Comparison of ENCODE assay signal across 29 cellular contexts in the genomic region with DNA sequence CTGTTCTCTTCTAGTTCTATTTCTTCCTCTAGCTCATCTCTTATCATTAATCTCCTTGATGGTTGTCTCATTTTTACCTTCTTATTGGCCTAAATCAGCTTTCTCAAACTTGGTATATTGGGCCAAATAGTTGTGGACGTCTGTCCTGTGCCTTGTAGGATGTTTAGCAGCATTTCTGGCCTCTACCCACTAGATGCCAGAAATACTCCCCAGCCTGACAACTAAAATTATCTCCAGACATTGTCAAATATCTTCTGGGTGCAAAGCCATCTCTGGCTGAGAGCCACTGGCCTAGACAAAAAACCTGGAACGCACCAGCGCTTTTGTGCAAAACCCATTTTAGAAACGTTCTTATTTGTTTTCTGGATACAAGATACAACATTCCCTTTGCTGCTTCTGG. TPM values are rescaled to one million over a fixed set of nuclear protein-coding genes. Genes with fewer than 3 reads are reported as not detected.
A peak's percentile ranks its signal among the peaks of the same experiment; 100 is the strongest.
DNase-seq lines count a peak whose midpoint lies in the region; ATAC-seq and TF ChIP-seq lines count a peak whose summit lies in the region.
"Had no signal": no experiment of that assay in that cellular context is flagged by ENCODE, and none has a peak within 500 bp of the region (broad histone marks: within the 10 kb centered on the region; RNA-seq: fewer than 3 reads in every experiment).

No MANE protein-coding gene starts in this region.

- H3K27me3 ChIP-seq in trophoblast cell (ENCODE audit: insufficient read depth, low read length) (no peaks in the 10 kb centered on the region), osteoblast (ENCODE audit: insufficient read depth, low read length) (no peaks in the 10 kb centered on the region)
- H3K27me3 ChIP-seq: dorsolateral prefrontal cortex, pancreas, Peyer's patch, SJSA1, upper lobe of left lung had no signal

- H3K4me2 ChIP-seq in trophoblast cell (ENCODE audit: low read length) (no peak overlapping the region), osteoblast (ENCODE audit: insufficient read depth, low read length) (no peak overlapping the region)
- H3K4me2 ChIP-seq: GM23338 had no signal

- H3K27ac ChIP-seq in trophoblast cell (ENCODE audit: low read depth, low read length) (no peak overlapping the region), osteoblast (ENCODE audit: low read depth, low read length) (no peak overlapping the region)
- H3K27ac ChIP-seq: dorsolateral prefrontal cortex, left ventricle myocardium inferior, pancreas, Peyer's patch, SJSA1, upper lobe of left lung, WERI-Rb-1 had no signal

- H3K36me3 ChIP-seq in trophoblast cell (ENCODE audit: control insufficient read depth in 1 of 2, insufficient read depth in 2 of 2, low read length in 2 of 2) (no peaks in the 10 kb centered on the region), osteoblast (ENCODE audit: insufficient read depth, low read length) (no peaks in the 10 kb centered on the region)
- H3K36me3 ChIP-seq: left ventricle myocardium inferior, pancreas, Peyer's patch, SJSA1, upper lobe of left lung, WERI-Rb-1 had no signal

- no CpG with 5 or more reads among the region's 4 CpGs for WGBS in trophoblast cell (ENCODE audit: extremely low coverage, insufficient coverage, insufficient read length)

- no peak overlapping the region for H2BK5ac ChIP-seq in trophoblast cell (ENCODE audit: low read depth, low read length, poor library complexity)

- no peak overlapping the region for H2AK5ac ChIP-seq in trophoblast cell (ENCODE audit: low read length)

- no peak overlapping the region for H4K8ac ChIP-seq in trophoblast cell (ENCODE audit: low read depth, low read length)

- H4K91ac ChIP-seq in trophoblast cell (ENCODE audit: low read depth, low read length) = no peak overlapping the region

- H2BK120ac ChIP-seq in trophoblast cell (ENCODE audit: insufficient read depth, low read length, poor library complexity) = no peak overlapping the region

- H3K4ac ChIP-seq in trophoblast cell (ENCODE audit: low read depth, low read length) = no peak overlapping the region

- H3K4me1 ChIP-seq in trophoblast cell (ENCODE audit: control insufficient read depth in 1 of 2, insufficient read depth in 2 of 2, low read length in 2 of 2) = peaks cover 0 to under 1% of the 10 kb centered on the region in 2 experiments
- H3K4me1 ChIP-seq in osteoblast (ENCODE audit: insufficient read depth, low read length) = peaks cover 18% of the 10 kb centered on the region
- H3K4me1 ChIP-seq: left ventricle myocardium inferior, pancreas, Peyer's patch, upper lobe of left lung had no signal

- no peak overlapping the region for H2BK12ac ChIP-seq in trophoblast cell (ENCODE audit: low read length)

- no peak overlapping the region for H3K18ac ChIP-seq in trophoblast cell (ENCODE audit: low read length)

- TF ChIP-seq CTCF in LNCaP clone FGC (IDR thresholded peaks at IDR 0.05; ENCODE audit: control insufficient read depth, extremely low read depth, insufficient read depth) (peak; percentile 37; the same call in 1 of the 2 replicates), osteoblast (IDR thresholded peaks at IDR 0.05; ENCODE audit: extremely low read depth, low read depth, low read length) (no peak)

- H3K9me3 ChIP-seq in trophoblast cell (ENCODE audit: insufficient read depth, low read depth, low read length) (no peaks in the 10 kb centered on the region), osteoblast (ENCODE audit: low read depth, low read length) (no peaks in the 10 kb centered on the region)
- H3K9me3 ChIP-seq: left ventricle myocardium inferior, pancreas, Peyer's patch, SJSA1, upper lobe of left lung had no signal

- H3K79me2 ChIP-seq in trophoblast cell (ENCODE audit: control insufficient read depth, insufficient read depth, low read length, poor library complexity) = no peaks in the 10 kb centered on the region
- no peaks in the 10 kb centered on the region for H3K79me2 ChIP-seq in osteoblast (ENCODE audit: insufficient read depth, low read length)

- H3K4me3 ChIP-seq in LNCaP clone FGC (ENCODE audit: low read depth, low read length) (no peak overlapping the region), trophoblast cell (ENCODE audit: low read depth, low read length) (no peak overlapping the region), osteoblast (ENCODE audit: insufficient read depth, low read length) (no peak overlapping the region)
- H3K4me3 ChIP-seq: dorsolateral prefrontal cortex, GM23338, left ventricle myocardium inferior, pancreas, Peyer's patch, SJSA1, upper lobe of left lung had no signal

- peaks cover under 1% of the 10 kb centered on the region for H3K79me1 ChIP-seq in trophoblast cell (ENCODE audit: low read length)

- H3K9ac ChIP-seq in trophoblast cell (ENCODE audit: low read length) = no peak overlapping the region

- ATAC-seq in HG03342 (IDR thresholded peaks at IDR 0.05; ENCODE audit: unreplicated experiment) = no peak
- ATAC-seq: activated T-cell treated with anti-CD3 and anti-CD28 coated beads, Interleukin-2, amount 50 U/mL, for 4 hours; GM23338; naive thymus-derived CD8-positive, alpha-beta T cell; pancreas had no signal

- no peak overlapping the region for H4K12ac ChIP-seq in trophoblast cell (ENCODE audit: low read depth, low read length)

- no peak overlapping the region for H3K14ac ChIP-seq in trophoblast cell (ENCODE audit: low read length)

- no peak overlapping the region for H3K23ac ChIP-seq in trophoblast cell (ENCODE audit: low read length)

- H2AFZ ChIP-seq in trophoblast cell (ENCODE audit: insufficient read depth, low read length, poor library complexity) (no peak overlapping the region), osteoblast (ENCODE audit: low read length) (no peak overlapping the region)
- H2AFZ ChIP-seq: GM23338 had no signal

- peak; percentile 2 for DNase-seq in ELR (ENCODE audit: low read depth)
- no peak for DNase-seq in LNCaP clone FGC (ENCODE audit: low read depth)
- DNase-seq in cerebellum (ENCODE audit: low spot score) = peak; percentile 11
- DNase-seq in trophoblast cell = peak; percentile 28 to 87
- DNase-seq in activated CD4-positive, alpha-beta T cell treated with anti-CD3 and anti-CD28 coated beads, Interleukin-2, amount 50 U/mL, for 4 hours = no peak
- DNase-seq in osteoblast (ENCODE audit: insufficient read length, low spot score, missing footprints) = no peak
- DNase-seq: activated CD4-positive, alpha-beta T cell treated with anti-CD3 and anti-CD28 coated beads, Interleukin-2, amount 10 ng/mL, durations not matched to agents 24 days and 14 days; activated gamma-delta T cell treated with Interleukin-2 at 50 U/mL for 16 hours; activated T-cell treated with anti-CD3 and anti-CD28 coated beads, Interleukin-2, amount 50 U/mL, for 4 hours; caudate nucleus; CD4-positive, alpha-beta memory T cell; dorsolateral prefrontal cortex; left ventricle myocardium inferior; naive thymus-derived CD8-positive, alpha-beta T cell; NCI-H1048; NCI-H1694; NCI-H524 treated with DMSO at 0.1 percent for 48 hours; pancreas; Peyer's patch; T-helper 2 cell; upper lobe of left lung; WERI-Rb-1 had no signal

- no peaks in the 10 kb centered on the region for H4K20me1 ChIP-seq in osteoblast (ENCODE audit: insufficient read depth, low read length)

RNA-seq across cellular contexts. Expression of a gene that starts 38.8 kb away (rescaled TPM):
- total RNA-seq in cerebellum = not detected
- not detected in 2 replicates for polyA plus RNA-seq in trophoblast cell (2013)
- total RNA-seq in osteoblast = not detected in 2 replicates
- total RNA-seq: activated CD4-positive, alpha-beta T cell treated with anti-CD3 and anti-CD28 coated beads, Interleukin-2, amount 10 ng/mL, durations not matched to agents 24 days and 14 days; activated T-cell treated with anti-CD3 and anti-CD28 coated beads, Interleukin-2, amount 50 U/mL, for 4 hours; astrocyte; CD4-positive, alpha-beta memory T cell; dorsolateral prefrontal cortex; GM23338; LHCN-M2; mesothelial cell of epicardium; naive thymus-derived CD8-positive, alpha-beta T cell; pancreas; Peyer's patch; SJSA1; subcutaneous adipose tissue; upper lobe of left lung had no signal
- polyA plus RNA-seq: CD4-positive, alpha-beta memory T cell; GM23338; naive thymus-derived CD8-positive, alpha-beta T cell; pancreas had no signal

RNA-seq across cellular contexts. Expression of a gene that starts 49.6 kb away (rescaled TPM):
- total RNA-seq in cerebellum = 0.18 TPM
- polyA plus RNA-seq in trophoblast cell (2013) = 0.38 and 0.40 TPM in 2 replicates
- total RNA-seq in osteoblast = under 0.01 TPM in 1 of 2 replicates, not detected in the other
- total RNA-seq: activated CD4-positive, alpha-beta T cell treated with anti-CD3 and anti-CD28 coated beads, Interleukin-2, amount 10 ng/mL, durations not matched to agents 24 days and 14 days; activated T-cell treated with anti-CD3 and anti-CD28 coated beads, Interleukin-2, amount 50 U/mL, for 4 hours; CD4-positive, alpha-beta memory T cell; GM23338; naive thymus-derived CD8-positive, alpha-beta T cell; SJSA1; subcutaneous adipose tissue; upper lobe of left lung had no signal
- polyA plus RNA-seq: CD4-positive, alpha-beta memory T cell; GM23338; naive thymus-derived CD8-positive, alpha-beta T cell had no signal

Comparison
In these comparisons a context has a peak if more than half of its experiments do, and no peak if none do; other contexts are left out.
1. DNase-seq: peak in ELR (single experiment), cerebellum (single experiment) and trophoblast cell (2 of 2); none in LNCaP clone FGC (single experiment), activated CD4-positive, alpha-beta T cell treated with anti-CD3 and anti-CD28 coated beads, Interleukin-2, amount 50 U/mL, for 4 hours (0 of 2) and osteoblast (single experiment).